ENCODE assay signal across 15 cellular contexts in the genomic region with DNA sequence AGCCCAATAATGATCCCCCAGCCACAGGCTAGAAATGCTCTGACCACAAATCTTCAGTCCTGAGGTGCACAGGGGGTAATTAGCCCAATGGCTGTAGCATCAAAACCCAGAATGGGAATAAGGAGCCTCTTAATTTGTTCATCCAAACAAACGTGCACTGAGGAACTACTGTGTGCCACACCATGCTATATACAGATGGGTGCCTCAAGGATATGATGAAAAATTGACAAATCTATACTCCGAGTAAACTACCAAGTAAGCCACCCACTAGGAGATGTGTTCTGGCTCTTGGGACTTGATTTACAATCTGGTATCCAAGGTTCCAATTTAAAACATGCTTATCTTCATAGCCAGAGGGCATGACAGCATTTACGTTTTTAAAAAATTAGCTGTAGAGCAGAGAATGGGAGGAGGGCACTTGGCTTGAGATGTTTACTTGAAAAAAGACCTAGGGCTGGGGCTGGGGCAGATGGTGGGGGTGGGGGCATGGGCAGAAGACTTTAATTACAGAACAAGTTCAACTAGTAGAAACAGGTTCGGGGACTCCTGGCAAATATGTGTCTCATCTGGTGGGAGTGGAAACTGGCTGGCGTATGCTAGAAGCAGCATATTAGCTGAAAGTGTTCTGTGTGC. TPM values are rescaled to one million over a fixed set of nuclear protein-coding genes. Genes with fewer than 3 reads are reported as not detected.
DNase-seq lines count a peak whose midpoint lies in the region; ATAC-seq and TF ChIP-seq lines count a peak whose summit lies in the region.
"Had no signal": no experiment of that assay in that cellular context is flagged by ENCODE, and none has a peak within 500 bp of the region (broad histone marks: within the 10 kb centered on the region; RNA-seq: fewer than 3 reads in every experiment).

No MANE protein-coding gene starts in this region.

- ATAC-seq in activated CD8-positive, alpha-beta T cell treated with anti-CD3 and anti-CD28 coated beads for 36 hours = peak; percentile 17
- ATAC-seq in activated CD8-positive, alpha-beta T cell treated with anti-CD3 and anti-CD28 coated beads, Interleukin-2, amount 10 ng/mL, durations not matched to agents 7 days and 5 days = no peak
- ATAC-seq in left cardiac atrium = no peak
- ATAC-seq: K562, sciatic nerve had no signal

- H3K9me3 ChIP-seq in esophagus (ENCODE audit: control insufficient read depth in 2 of 2, insufficient read depth in 1 of 2, low read depth in 1 of 2, low read length in 1 of 2) = no peaks in the 10 kb centered on the region
- H3K9me3 ChIP-seq: lower lobe of right lung, SJCRH30 had no signal

- no peaks in the 10 kb centered on the region for H3K9me3 Mint-ChIP-seq in activated CD8-positive, alpha-beta T cell treated with anti-CD3 and anti-CD28 coated beads for 36 hours
- H3K9me3 Mint-ChIP-seq in activated CD8-positive, alpha-beta T cell treated with anti-CD3 and anti-CD28 coated beads, Interleukin-2, amount 10 ng/mL, durations not matched to agents 7 days and 5 days (ENCODE audit: insufficient read depth) = no peaks in the 10 kb centered on the region
- H3K9me3 Mint-ChIP-seq in type B pancreatic cell = no peaks in the 10 kb centered on the region
- H3K9me3 Mint-ChIP-seq: neural crest cell had no signal

- POLR2A ChIA-PET in activated CD8-positive, alpha-beta T cell treated with anti-CD3 and anti-CD28 coated beads for 36 hours (lab: Charles Lee) = interaction anchor here (1.2 to 2.5 kb wide), 3 partner anchors 10 to 78 kb away, joined by 4 to 14 read pairs (median 4); a partner anchor contains a TSS
- POLR2A ChIA-PET in activated CD8-positive, alpha-beta T cell treated with anti-CD3 and anti-CD28 coated beads, Interleukin-2, amount 10 ng/mL, durations not matched to agents 7 days and 5 days (lab: Charles Lee) = no interaction called here
- POLR2A ChIA-PET in GM10248 (lab: Yijun Ruan, JAX) = interaction anchor here (0.6 kb wide), 1 partner anchor 187 kb away, joined by 3 read pairs; no protein-coding TSS in a partner anchor

- no peak overlapping the region for H3K4me3 Mint-ChIP-seq in activated CD8-positive, alpha-beta T cell treated with anti-CD3 and anti-CD28 coated beads for 36 hours
- H3K4me3 Mint-ChIP-seq in activated CD8-positive, alpha-beta T cell treated with anti-CD3 and anti-CD28 coated beads, Interleukin-2, amount 10 ng/mL, durations not matched to agents 7 days and 5 days = no peak overlapping the region
- peak overlapping the region; percentile 71 for H3K4me3 Mint-ChIP-seq in type B pancreatic cell
- H3K4me3 Mint-ChIP-seq: neural crest cell had no signal

- no peak for DNase-seq in activated CD8-positive, alpha-beta T cell treated with anti-CD3 and anti-CD28 coated beads for 36 hours
- DNase-seq in activated CD8-positive, alpha-beta T cell treated with anti-CD3 and anti-CD28 coated beads, Interleukin-2, amount 10 ng/mL, durations not matched to agents 7 days and 5 days = no peak
- DNase-seq in NCI-H2171 (lab: John Stamatoyannopoulos, UW) = peak; percentile 40
- no peak for DNase-seq in type B pancreatic cell (ENCODE audit: extremely low spot score, unreplicated experiment)
- DNase-seq in left cardiac atrium = no peak
- no peak for DNase-seq in activated effector memory CD4-positive, alpha-beta T cell treated with Interleukin-2 at 50 U/mL for 16 hours
- no peak for DNase-seq in GM10248 (ENCODE audit: extremely low spot score)
- DNase-seq: activated CD4-positive, alpha-beta T cell treated with anti-CD3 and anti-CD28 coated beads, Interleukin-2, amount 50 U/mL, for 4 hours; lower lobe of right lung; SJCRH30; stimulated activated CD4-positive, alpha-beta T cell treated with anti-CD3 and anti-CD28 coated beads, Interleukin-4, amount 100 ng/mL, for 4 hours had no signal

- no peak overlapping the region for H3K4me3 ChIP-seq in esophagus (ENCODE audit: low read depth in 1 of 2, low read length in 2 of 2)
- H3K4me3 ChIP-seq: K562, lower lobe of right lung, SJCRH30 had no signal

- peaks cover 46% of the 10 kb centered on the region for H3K4me1 Mint-ChIP-seq in activated CD8-positive, alpha-beta T cell treated with anti-CD3 and anti-CD28 coated beads for 36 hours (ENCODE audit: low read depth)
- H3K4me1 Mint-ChIP-seq in activated CD8-positive, alpha-beta T cell treated with anti-CD3 and anti-CD28 coated beads, Interleukin-2, amount 10 ng/mL, durations not matched to agents 7 days and 5 days (ENCODE audit: low read depth) = peaks cover 38% of the 10 kb centered on the region
- peaks cover 47% of the 10 kb centered on the region for H3K4me1 Mint-ChIP-seq in type B pancreatic cell (ENCODE audit: unreplicated experiment)
- H3K4me1 Mint-ChIP-seq: neural crest cell had no signal

- WGBS in esophagus, 2 donors = 46 to 54% methylated on average over 5 of the region's 5 CpGs

- H3K36me3 Mint-ChIP-seq in activated CD8-positive, alpha-beta T cell treated with anti-CD3 and anti-CD28 coated beads for 36 hours (ENCODE audit: low read depth) = no peaks in the 10 kb centered on the region
- peaks cover 12% of the 10 kb centered on the region for H3K36me3 Mint-ChIP-seq in activated CD8-positive, alpha-beta T cell treated with anti-CD3 and anti-CD28 coated beads, Interleukin-2, amount 10 ng/mL, durations not matched to agents 7 days and 5 days (ENCODE audit: low read depth)
- H3K36me3 Mint-ChIP-seq in type B pancreatic cell = no peaks in the 10 kb centered on the region

- no peak for TF ChIP-seq CTCF in activated CD8-positive, alpha-beta T cell treated with anti-CD3 and anti-CD28 coated beads for 36 hours (IDR thresholded peaks at IDR 0.05)
- no peak for TF ChIP-seq CTCF in type B pancreatic cell (conservative IDR thresholded peaks at IDR 0.05)
- no peak for TF ChIP-seq CTCF in GM10248 (IDR thresholded peaks at IDR 0.05; ENCODE audit: control extremely low read depth, extremely low read depth, low read depth, missing control alignments)

- no peaks in the 10 kb centered on the region for H3K36me3 ChIP-seq in esophagus (ENCODE audit: control insufficient read depth in 2 of 2, insufficient read depth in 2 of 2, low read length in 1 of 2)
- H3K36me3 ChIP-seq: lower lobe of right lung, SJCRH30 had no signal

- no peaks in the 10 kb centered on the region for H3K27me3 ChIP-seq in esophagus (ENCODE audit: control insufficient read depth in 1 of 2, insufficient read depth in 2 of 2, low read length in 2 of 2)
- H3K27me3 ChIP-seq: SJCRH30 had no signal

- H3K4me1 ChIP-seq in esophagus (ENCODE audit: control insufficient read depth in 2 of 2, insufficient read depth in 2 of 2, low read length in 1 of 2) = peaks cover 0 to 5% of the 10 kb centered on the region in 2 donors

- peak overlapping the region; percentile 32 for H3K27ac Mint-ChIP-seq in activated CD8-positive, alpha-beta T cell treated with anti-CD3 and anti-CD28 coated beads for 36 hours
- no peak overlapping the region for H3K27ac Mint-ChIP-seq in activated CD8-positive, alpha-beta T cell treated with anti-CD3 and anti-CD28 coated beads, Interleukin-2, amount 10 ng/mL, durations not matched to agents 7 days and 5 days
- H3K27ac Mint-ChIP-seq in type B pancreatic cell = peak overlapping the region; percentile 96

- intact Hi-C loops in activated CD8-positive, alpha-beta T cell treated with anti-CD3 and anti-CD28 coated beads for 36 hours (cut with micrococcal nuclease) = no loop called here
- intact Hi-C loops in left cardiac atrium (cut with DNase I) = no loop called here

- no peaks in the 10 kb centered on the region for H3K27me3 Mint-ChIP-seq in activated CD8-positive, alpha-beta T cell treated with anti-CD3 and anti-CD28 coated beads for 36 hours
- H3K27me3 Mint-ChIP-seq in activated CD8-positive, alpha-beta T cell treated with anti-CD3 and anti-CD28 coated beads, Interleukin-2, amount 10 ng/mL, durations not matched to agents 7 days and 5 days (ENCODE audit: low read depth) = no peaks in the 10 kb centered on the region
- no peaks in the 10 kb centered on the region for H3K27me3 Mint-ChIP-seq in type B pancreatic cell

- CTCF ChIA-PET in activated CD8-positive, alpha-beta T cell treated with anti-CD3 and anti-CD28 coated beads for 36 hours (lab: Charles Lee) = interaction anchor here (0.8 to 18.2 kb wide), 12 partner anchors 8 to 182 kb away, joined by 3 to 354 read pairs (median 4); no protein-coding TSS in a partner anchor
- CTCF ChIA-PET in activated CD8-positive, alpha-beta T cell treated with anti-CD3 and anti-CD28 coated beads, Interleukin-2, amount 10 ng/mL, durations not matched to agents 7 days and 5 days (lab: Charles Lee) = interaction anchor here (1.5 kb wide), 1 partner anchor 176 kb away, joined by 3 read pairs; no protein-coding TSS in a partner anchor
- CTCF ChIA-PET in GM10248 (lab: Yijun Ruan, JAX) = interaction anchor here (0.9 to 13.7 kb wide), 8 partner anchors 10 to 239 kb away, joined by 3 to 176 read pairs (median 6); a partner anchor contains a TSS

- peak overlapping the region; percentile 44 to 59 for H3K27ac ChIP-seq in esophagus (ENCODE audit: low read depth in 2 of 2, low read length in 1 of 2)
- H3K27ac ChIP-seq: lower lobe of right lung, SJCRH30 had no signal

RNA-seq across cellular contexts. Expression of a gene that starts 9.3 kb away (rescaled TPM):
- total RNA-seq in activated CD8-positive, alpha-beta T cell treated with anti-CD3 and anti-CD28 coated beads for 36 hours = 10 to 100 TPM; 63.0 to 66.5 TPM
- total RNA-seq in activated CD8-positive, alpha-beta T cell treated with anti-CD3 and anti-CD28 coated beads, Interleukin-2, amount 10 ng/mL, durations not matched to agents 7 days and 5 days = 100 to 1,000 TPM in 1 of 2 experiments, 10 to 100 TPM in 1; 94.6 to 101 TPM
- 10 to 100 TPM; 11.1 to 13.2 TPM for polyA plus RNA-seq in esophagus
- total RNA-seq in type B pancreatic cell (ENCODE audit: low replicate concordance) (20.9 and 32.6 TPM in 2 replicates), left cardiac atrium (10 to 100 TPM; 11.9 to 16.8 TPM)
